Comparison of ENCODE assay signal across 1 cellular context in genomic region chr1:18157352-18157751, GRCh38.
TF ChIP-seq lines count a peak whose summit lies in the region.

No MANE protein-coding gene starts in this region.

TF ChIP-seq in H1, 55 proteins besides CTCF, POLR2A, EP300 and RAD21:
- TF ChIP-seq RBBP5 (IDR thresholded peaks at IDR 0.05; ENCODE audit: borderline replicate concordance, low read depth, low read length): no peak
- no peak for TF ChIP-seq BACH1 (IDR thresholded peaks at IDR 0.05; ENCODE audit: low read length)
